ENCODE assay signal across 9 cellular contexts in genomic region chr10:25682203-25682950, GRCh38.
DNase-seq lines count a peak whose midpoint lies in the region; ATAC-seq, FAIRE-seq and TF ChIP-seq lines count a peak whose summit lies in the region.
"Had no signal": no experiment of that assay in that cellular context is flagged by ENCODE, and none has a peak within 500 bp of the region (broad histone marks: within the 10 kb centered on the region; RNA-seq: fewer than 3 reads in every experiment).

No MANE protein-coding gene starts in this region.

- H2BK15ac ChIP-seq in H1 (ENCODE audit: low read length) = no peak overlapping the region

- H3K4me1 ChIP-seq in H1 (replicated peaks in 1 of 4; ENCODE audit: control insufficient read depth in 3 of 4, insufficient read depth in 4 of 4, low read length in 3 of 4) = peaks cover 0 to 5% (median 1%) of the 10 kb centered on the region in 4 experiments; a peak in 1 of 7 replicates

- no peaks in the 10 kb centered on the region for H3K79me1 ChIP-seq in H1 (ENCODE audit: low read depth, low read length)

- H2BK20ac ChIP-seq in H1 (ENCODE audit: low read length) = no peak overlapping the region

- no peaks in the 10 kb centered on the region for H3K36me3 ChIP-seq in H1 (ENCODE audit: control insufficient read depth in 2 of 4, insufficient read depth in 4 of 4, low read length in 3 of 4)

- H3K23ac ChIP-seq in H1 (ENCODE audit: insufficient read length) = no peak overlapping the region

- no peaks in the 10 kb centered on the region for H3K9me3 ChIP-seq in H1 (ENCODE audit: insufficient read depth in 2 of 2, low read depth in 1 of 2, low read length in 1 of 2)

- H3K27me3 ChIP-seq in H1 (replicated peaks in 1 of 4; ENCODE audit: control insufficient read depth in 3 of 4, extremely low read depth in 1 of 4, insufficient read depth in 3 of 4, low read length in 3 of 4) = no peaks in the 10 kb centered on the region

- no peaks in the 10 kb centered on the region for H3K79me2 ChIP-seq in H1 (ENCODE audit: control insufficient read depth in 1 of 2, insufficient read depth in 2 of 2, low read length in 2 of 2)

- H2BK120ac ChIP-seq in H1 (replicated peaks; ENCODE audit: low read depth, low read length) = no peak overlapping the region

- H3K56ac ChIP-seq in H1 (replicated peaks; ENCODE audit: insufficient read length, low read depth, low read length) = no peak overlapping the region

- H3K9ac ChIP-seq in H1 (replicated peaks in 1 of 4; ENCODE audit: extremely low read depth in 1 of 4, low read depth in 3 of 4, low read length in 3 of 4) = no peak overlapping the region

- H3K4me2 ChIP-seq in H1 (ENCODE audit: insufficient read depth in 1 of 2, low read depth in 2 of 2, low read length in 2 of 2) = no peak overlapping the region

- in situ Hi-C loops in GM13977 (cut with MboI; ENCODE audit: low pct_unique_long_range_greater_than_20kb, low sequenced_read_pairs, unreplicated experiment) = no loop called here

- H4K5ac ChIP-seq in H1 (ENCODE audit: insufficient read length, low read depth, low read length) = no peak overlapping the region

- no peak overlapping the region for H3K4ac ChIP-seq in H1 (replicated peaks; ENCODE audit: insufficient read length, low read depth, low read length)

- H3K18ac ChIP-seq in H1 (ENCODE audit: extremely low read depth, low read length) = no peak overlapping the region

- no peak overlapping the region; the same call in 1 of the 2 replicates for H3K4me3 ChIP-seq in AG10803 (ENCODE audit: low read length)
- no peak overlapping the region for H3K4me3 ChIP-seq in H1 (ENCODE audit: extremely low read depth in 1 of 4, insufficient read depth in 2 of 4, low read depth in 3 of 4, low read length in 4 of 4)

- H2AFZ ChIP-seq in H1 (ENCODE audit: low read length) = no peak overlapping the region

- CTCF ChIA-PET in H1 (lab: Charles Lee; ENCODE audit: partially characterized antibody) = interaction anchor here (0.6 to 2.8 kb wide), 18 partner anchors 10 to 779 kb away, joined by 3 to 18 read pairs (median 4); no protein-coding TSS in a partner anchor

- no peak overlapping the region for H2AK5ac ChIP-seq in H1 (ENCODE audit: low read depth, low read length)

- no peaks in the 10 kb centered on the region for H3K23me2 ChIP-seq in H1 (ENCODE audit: low read depth, low read length)

- POLR2A ChIA-PET in H1 (lab: Charles Lee; ENCODE audit: partially characterized antibody) = no interaction called here

- H4K20me1 ChIP-seq in H1 (replicated peaks in 1 of 2; ENCODE audit: control insufficient read depth in 1 of 2, insufficient read depth in 2 of 2, low read length in 2 of 2) = no peaks in the 10 kb centered on the region

- H3K14ac ChIP-seq in H1 (ENCODE audit: insufficient read length) = no peak overlapping the region

- no peak overlapping the region for H2BK12ac ChIP-seq in H1 (ENCODE audit: low read depth, low read length)

- TF ChIP-seq POLR2A in H1 (IDR thresholded peaks at IDR 0.05; ENCODE audit: control extremely low read depth in 1 of 2, low read depth in 2 of 2, low read length in 2 of 2) = no peak

- DNase-seq in AG10803 (ENCODE audit: low read depth) (peak; percentile 11), NCI-H2227 treated with DMSO at 0.1 percent for 48 hours (lab: John Stamatoyannopoulos, UW) (peak; percentile 43), H1 (ENCODE audit: low read depth in 1 of 2, low spot score in 2 of 2) (no peak), myocyte (ENCODE audit: low read depth) (peak; percentile 36), left colon (no peak), GM13977 (ENCODE audit: low spot score) (no peak), NCI-H1048 (lab: John Stamatoyannopoulos, UW) (no peak)
- DNase-seq: GF-D8 had no signal

- FAIRE-seq in H1 (lab: Jason Lieb, UNC) = no peak

- peak; percentile 77 to 78 for TF ChIP-seq RAD21 in H1 (IDR thresholded peaks at IDR 0.05 in 1 of 2, conservative IDR thresholded peaks at IDR 0.05 in 1 of 2; ENCODE audit: low read depth in 2 of 2, low read length in 2 of 2)

- peak; percentile 43 for TF ChIP-seq CTCF in AG10803 (conservative IDR thresholded peaks at IDR 0.05; ENCODE audit: low read length)
- TF ChIP-seq CTCF in H1 (IDR thresholded peaks at IDR 0.05; ENCODE audit: control extremely low read depth in 1 of 3, insufficient read depth in 1 of 3, low read depth in 1 of 3, low read length in 3 of 3) = peak; percentile 51 to 61 (median 54)
- TF ChIP-seq CTCF in GM13977 (IDR thresholded peaks at IDR 0.05; ENCODE audit: extremely low read depth, insufficient read depth, missing control alignments) = no peak

- H2BK5ac ChIP-seq in H1 (ENCODE audit: low read depth, low read length) = no peak overlapping the region

- no peak for TF ChIP-seq EP300 in H1 (IDR thresholded peaks at IDR 0.05; ENCODE audit: borderline replicate concordance in 1 of 2, low read depth in 2 of 2, low read length in 2 of 2)

- H4K8ac ChIP-seq in H1 (ENCODE audit: extremely low read depth, insufficient read depth, low read length) = no peak overlapping the region

- ATAC-seq in left colon (no peak), HG02870 (IDR thresholded peaks at IDR 0.05; ENCODE audit: unreplicated experiment) (no peak)

- no peak overlapping the region for H3K27ac ChIP-seq in H1 (ENCODE audit: low read depth, low read length)

- no peak overlapping the region for H4K91ac ChIP-seq in H1 (replicated peaks; ENCODE audit: insufficient read length, low read length)

- intact Hi-C loops in left colon (cut with DNase I, micrococcal nuclease) = no loop called here

- WGBS in H1 (ENCODE audit: extremely low coverage in 1 of 2, insufficient coverage in 1 of 2, insufficient read length in 1 of 2, insufficient replicate concordance in 2 of 2, low coverage in 1 of 2, low lambda C conversion rate in 2 of 2, missing lambda C conversion rate in 1 of 2), 2 experiments = 86% methylated on average over 11 of the region's 11 CpGs; no CpG with 5 or more reads in 1 of the 2 experiments

TF ChIP-seq in H1, 55 proteins besides CTCF, POLR2A, EP300 and RAD21:
- TF ChIP-seq TCF12 (IDR thresholded peaks at IDR 0.05; ENCODE audit: low read depth, low read length) = no peak
- TF ChIP-seq TAF7 (optimal IDR thresholded peaks at IDR 0.05; ENCODE audit: borderline replicate concordance, low read depth, low read length) = no peak
- no peak for TF ChIP-seq TEAD4 (IDR thresholded peaks at IDR 0.05; ENCODE audit: low read depth, low read length)
- TF ChIP-seq GTF2F1 (IDR thresholded peaks at IDR 0.05; ENCODE audit: borderline replicate concordance, low read depth, low read length) = no peak
TF ChIP-seq in H1: peak in this region for 0.

Comparison
In these comparisons a context has a peak if more than half of its experiments do, and no peak if none do; other contexts are left out.
1. DNase-seq: peak in AG10803 (single experiment), NCI-H2227 treated with DMSO at 0.1 percent for 48 hours (single experiment) and myocyte (single experiment); none in H1 (0 of 2), left colon (0 of 2), GM13977 (single experiment) and NCI-H1048 (single experiment).